Comparison of ENCODE assay signal across 35 cellular contexts in the genomic region with DNA sequence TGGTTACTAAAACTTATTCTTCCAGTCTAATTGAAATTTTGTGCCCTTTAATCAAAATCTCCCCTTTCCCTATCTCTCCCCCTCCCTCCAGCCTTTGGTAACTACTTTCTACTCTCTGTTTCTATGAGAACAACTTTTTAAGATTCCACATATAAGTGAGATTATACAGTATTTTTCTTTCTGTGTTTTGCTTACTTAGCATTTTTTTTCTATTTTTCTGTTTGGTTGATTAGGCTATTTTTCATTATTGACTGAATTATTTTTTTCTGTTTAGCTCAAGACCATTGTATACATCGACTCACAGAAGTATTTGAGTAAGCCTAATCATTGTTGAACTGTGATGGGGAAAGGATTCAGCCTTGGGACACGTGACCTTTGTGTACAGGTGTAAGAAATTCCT.
"Had no signal": no experiment of that assay in that cellular context is flagged by ENCODE, and none has a peak within 500 bp of the region (broad histone marks: within the 10 kb centered on the region; RNA-seq: fewer than 3 reads in every experiment).

No MANE protein-coding gene starts in this region.

- H3K27me3 ChIP-seq: ascending aorta, cardiac muscle cell had no signal

- FAIRE-seq: bronchial epithelial cell, TTC549 had no signal

- H3K4me3 Mint-ChIP-seq: activated B cell treated with CpG ODN at 0.5 μM for 24 hours; activated CD4-positive, alpha-beta memory T cell treated with anti-CD3 and anti-CD28 coated beads for 36 hours; activated CD4-positive, alpha-beta T cell treated with anti-CD3 and anti-CD28 coated beads, Interleukin-2, amount 10 ng/mL, durations not matched to agents 24 days and 14 days; activated CD8-positive, alpha-beta T cell treated with anti-CD3 and anti-CD28 coated beads for 36 hours; activated naive CD4-positive, alpha-beta T cell treated with anti-CD3 and anti-CD28 coated beads, Interleukin-2, amount 10 ng/mL, durations not matched to agents 7 days and 5 days; activated naive CD4-positive, alpha-beta T cell treated with anti-CD3 and anti-CD28 coated beads, Interleukin-2, amount 50 U/mL, for 24 hours; activated naive CD8-positive, alpha-beta T cell; activated naive CD8-positive, alpha-beta T cell treated with anti-CD3 and anti-CD28 coated beads, Interleukin-2, amount 10 ng/mL, durations not matched to agents 7 days and 5 days; activated naive CD8-positive, alpha-beta T cell treated with anti-CD3 and anti-CD28 coated beads, Interleukin-2, amount 50 U/mL, for 24 hours; activated T-cell treated with anti-CD3 and anti-CD28 coated beads, Interleukin-2, amount 50 U/mL, for 24 hours; brain; T-helper 1 cell treated with Interleukin-12 subunit alpha and Interleukin-12 subunit beta and Interleukin-4 antibody, amounts not matched to agents 30 μg/mL and 1 μg/mL, for 36 hours; T-helper 2 cell treated with Interferon-gamma antibody and Interleukin-4, amounts not matched to agents 5 μg/mL and 100 μg/mL, for 36 hours had no signal

- H3K27me3 Mint-ChIP-seq: activated B cell treated with CpG ODN at 0.5 μM for 24 hours; activated CD4-positive, alpha-beta memory T cell treated with anti-CD3 and anti-CD28 coated beads for 36 hours; activated CD4-positive, alpha-beta T cell treated with anti-CD3 and anti-CD28 coated beads, Interleukin-2, amount 10 ng/mL, durations not matched to agents 24 days and 14 days; activated CD8-positive, alpha-beta T cell treated with anti-CD3 and anti-CD28 coated beads for 36 hours; activated naive CD4-positive, alpha-beta T cell treated with anti-CD3 and anti-CD28 coated beads, Interleukin-2, amount 10 ng/mL, durations not matched to agents 7 days and 5 days; activated naive CD4-positive, alpha-beta T cell treated with anti-CD3 and anti-CD28 coated beads, Interleukin-2, amount 50 U/mL, for 24 hours; activated naive CD8-positive, alpha-beta T cell; activated naive CD8-positive, alpha-beta T cell treated with anti-CD3 and anti-CD28 coated beads, Interleukin-2, amount 50 U/mL, for 24 hours had no signal

- H3K4me1 ChIP-seq: ascending aorta had no signal

- H3K4me3 ChIP-seq: ascending aorta, cardiac muscle cell had no signal

- H3K36me3 ChIP-seq: ascending aorta, cardiac muscle cell had no signal

- ATAC-seq: activated CD8-positive, alpha-beta T cell treated with anti-CD3 and anti-CD28 coated beads for 36 hours; activated naive CD8-positive, alpha-beta T cell treated with anti-CD3 and anti-CD28 coated beads, Interleukin-2, amount 50 U/mL, for 24 hours had no signal

- H3K36me3 Mint-ChIP-seq: activated CD4-positive, alpha-beta memory T cell treated with anti-CD3 and anti-CD28 coated beads for 36 hours; activated naive CD4-positive, alpha-beta T cell treated with anti-CD3 and anti-CD28 coated beads, Interleukin-2, amount 10 ng/mL, durations not matched to agents 7 days and 5 days; activated naive CD4-positive, alpha-beta T cell treated with anti-CD3 and anti-CD28 coated beads, Interleukin-2, amount 50 U/mL, for 24 hours; activated naive CD8-positive, alpha-beta T cell; brain had no signal

- H3K9me3 ChIP-seq: ascending aorta had no signal

- H3K27ac ChIP-seq: ascending aorta, VCaP had no signal

- H3K9me3 Mint-ChIP-seq: activated B cell treated with CpG ODN at 0.5 μM for 24 hours; activated CD4-positive, alpha-beta memory T cell treated with anti-CD3 and anti-CD28 coated beads for 36 hours; activated CD4-positive, alpha-beta T cell treated with anti-CD3 and anti-CD28 coated beads, Interleukin-2, amount 10 ng/mL, durations not matched to agents 24 days and 14 days; activated CD8-positive, alpha-beta T cell treated with anti-CD3 and anti-CD28 coated beads for 36 hours; activated naive CD4-positive, alpha-beta T cell treated with anti-CD3 and anti-CD28 coated beads, Interleukin-2, amount 10 ng/mL, durations not matched to agents 7 days and 5 days; activated naive CD4-positive, alpha-beta T cell treated with anti-CD3 and anti-CD28 coated beads, Interleukin-2, amount 50 U/mL, for 24 hours; activated naive CD8-positive, alpha-beta T cell treated with anti-CD3 and anti-CD28 coated beads, Interleukin-2, amount 10 ng/mL, durations not matched to agents 7 days and 5 days; activated naive CD8-positive, alpha-beta T cell treated with anti-CD3 and anti-CD28 coated beads, Interleukin-2, amount 50 U/mL, for 24 hours; activated T-cell treated with anti-CD3 and anti-CD28 coated beads, Interleukin-2, amount 50 U/mL, for 24 hours; activated T-helper 2 cell treated with anti-CD3 and anti-CD28 coated beads, Interferon-gamma antibody, Interleukin-2, Interleukin-4, amounts not matched to agents 10 μg/mL and 5 μg/mL and 100 μg/mL, durations not matched to agents 14 hours and 24 hours and 36 hours; T-helper 1 cell treated with Interleukin-12 subunit alpha and Interleukin-12 subunit beta and Interleukin-4 antibody, amounts not matched to agents 30 μg/mL and 1 μg/mL, for 36 hours; T-helper 2 cell treated with Interferon-gamma antibody and Interleukin-4, amounts not matched to agents 5 μg/mL and 100 μg/mL, for 36 hours had no signal

- H3K27ac Mint-ChIP-seq: activated B cell treated with CpG ODN at 0.5 μM for 24 hours; activated CD4-positive, alpha-beta memory T cell treated with anti-CD3 and anti-CD28 coated beads for 36 hours; activated CD4-positive, alpha-beta T cell treated with anti-CD3 and anti-CD28 coated beads, Interleukin-2, amount 10 ng/mL, durations not matched to agents 24 days and 14 days; activated CD8-positive, alpha-beta T cell treated with anti-CD3 and anti-CD28 coated beads for 36 hours; activated naive CD4-positive, alpha-beta T cell treated with anti-CD3 and anti-CD28 coated beads, Interleukin-2, amount 10 ng/mL, durations not matched to agents 7 days and 5 days; activated naive CD4-positive, alpha-beta T cell treated with anti-CD3 and anti-CD28 coated beads, Interleukin-2, amount 50 U/mL, for 24 hours; activated naive CD8-positive, alpha-beta T cell; activated naive CD8-positive, alpha-beta T cell treated with anti-CD3 and anti-CD28 coated beads, Interleukin-2, amount 10 ng/mL, durations not matched to agents 7 days and 5 days; activated naive CD8-positive, alpha-beta T cell treated with anti-CD3 and anti-CD28 coated beads, Interleukin-2, amount 50 U/mL, for 24 hours; activated T-cell treated with anti-CD3 and anti-CD28 coated beads, Interleukin-2, amount 50 U/mL, for 24 hours; activated T-helper 2 cell treated with anti-CD3 and anti-CD28 coated beads, Interferon-gamma antibody, Interleukin-2, Interleukin-4, amounts not matched to agents 10 μg/mL and 5 μg/mL and 100 μg/mL, durations not matched to agents 14 hours and 24 hours and 36 hours; brain; T-helper 1 cell treated with Interleukin-12 subunit alpha and Interleukin-12 subunit beta and Interleukin-4 antibody, amounts not matched to agents 30 μg/mL and 1 μg/mL, for 36 hours; T-helper 2 cell treated with Interferon-gamma antibody and Interleukin-4, amounts not matched to agents 5 μg/mL and 100 μg/mL, for 36 hours had no signal

- DNase-seq: activated B cell treated with CpG ODN at 0.5 μM for 24 hours; activated CD4-positive, alpha-beta memory T cell treated with anti-CD3 and anti-CD28 coated beads for 36 hours; activated CD4-positive, alpha-beta T cell treated with anti-CD3 and anti-CD28 coated beads for 4 hours; activated CD4-positive, alpha-beta T cell treated with anti-CD3 and anti-CD28 coated beads, Interleukin-2, amount 10 ng/mL, durations not matched to agents 24 days and 14 days; activated CD4-positive, alpha-beta T cell treated with anti-CD3 and anti-CD28 coated beads, Interleukin-2, amount 50 U/mL, for 1 hour; activated CD4-positive, alpha-beta T cell treated with anti-CD3 and anti-CD28 coated beads, Interleukin-2, amount 50 U/mL, for 4 hours; activated CD4-positive, CD25-positive, alpha-beta regulatory T cell treated with anti-CD3 and anti-CD28 coated beads, Interleukin-2, amount 50 U/mL, for 72 hours; activated CD8-positive, alpha-beta memory T cell treated with anti-CD3 and anti-CD28 coated beads, Interleukin-2, amount 50 U/mL, for 4 hours; activated CD8-positive, alpha-beta T cell treated with anti-CD3 and anti-CD28 coated beads for 36 hours; activated effector memory CD4-positive, alpha-beta T cell treated with Interleukin-2 at 50 U/mL for 16 hours; activated gamma-delta T cell; activated naive CD4-positive, alpha-beta T cell treated with anti-CD3 and anti-CD28 coated beads, Interleukin-2, amount 10 ng/mL, durations not matched to agents 7 days and 5 days; activated naive CD4-positive, alpha-beta T cell treated with Interleukin-2 at 50 U/mL for 16 hours; activated naive CD8-positive, alpha-beta T cell treated with anti-CD3 and anti-CD28 coated beads, Interleukin-2, amount 10 ng/mL, durations not matched to agents 7 days and 5 days; activated naive CD8-positive, alpha-beta T cell treated with anti-CD3 and anti-CD28 coated beads, Interleukin-2, amount 50 U/mL, for 24 hours; activated T-cell treated with anti-CD3 and anti-CD28 coated beads for 4 hours; activated T-cell treated with anti-CD3 and anti-CD28 coated beads, Interleukin-2, amount 50 U/mL, for 24 hours; activated T-cell treated with anti-CD3 and anti-CD28 coated beads, Interleukin-2, amount 50 U/mL, for 48 hours; amygdala; anterior cingulate cortex; caudate nucleus; T-helper 1 cell; T-helper 2 cell; T-helper 9 cell had no signal

- H3K4me1 Mint-ChIP-seq: activated B cell treated with CpG ODN at 0.5 μM for 24 hours; activated CD4-positive, alpha-beta T cell treated with anti-CD3 and anti-CD28 coated beads, Interleukin-2, amount 10 ng/mL, durations not matched to agents 24 days and 14 days; activated naive CD4-positive, alpha-beta T cell treated with anti-CD3 and anti-CD28 coated beads, Interleukin-2, amount 10 ng/mL, durations not matched to agents 7 days and 5 days; activated naive CD4-positive, alpha-beta T cell treated with anti-CD3 and anti-CD28 coated beads, Interleukin-2, amount 50 U/mL, for 24 hours; activated naive CD8-positive, alpha-beta T cell treated with anti-CD3 and anti-CD28 coated beads, Interleukin-2, amount 10 ng/mL, durations not matched to agents 7 days and 5 days; activated naive CD8-positive, alpha-beta T cell treated with anti-CD3 and anti-CD28 coated beads, Interleukin-2, amount 50 U/mL, for 24 hours; brain had no signal
